8 cellular contexts compared by ENCODE assay signal in genomic region chr20:3174442-3175263, GRCh38. TPM values are rescaled to one million over a fixed set of nuclear protein-coding genes. Genes with fewer than 3 reads are reported as not detected.
DNase-seq lines count a peak whose midpoint lies in the region; ATAC-seq and TF ChIP-seq lines count a peak whose summit lies in the region.

No MANE protein-coding gene starts in this region.

- H3K9ac ChIP-seq in MM.1S (ENCODE audit: low read length) (no peak overlapping the region), mucosa of stomach (ENCODE audit: low read length) (peak overlapping the region; percentile 84)

- H2AFZ ChIP-seq in MM.1S (ENCODE audit: low read length): peak overlapping the region; percentile 99

- no peak for DNase-seq in CD4-positive, CD25-positive, alpha-beta regulatory T cell
- DNase-seq in MM.1S (no peak), caudate nucleus (lab: John Stamatoyannopoulos, UW) (peak in 7 of 61 donors; percentile 21 to 67 (median 39)), iPS-NIHi11 (ENCODE audit: low spot score) (no peak)
- DNase-seq in activated CD4-positive, CD25-positive, alpha-beta regulatory T cell treated with anti-CD3 and anti-CD28 coated beads, Interleukin-2, amount 50 U/mL, for 72 hours: no peak

- H3K36me3 Mint-ChIP-seq in CD4-positive, CD25-positive, alpha-beta regulatory T cell: no peaks in the 10 kb centered on the region

- peak overlapping the region; percentile 81 to 91 (median 84) for H3K4me3 Mint-ChIP-seq in CD4-positive, CD25-positive, alpha-beta regulatory T cell

- peaks cover 5% of the 10 kb centered on the region; the same call in 1 of the 2 replicates for H3F3A ChIP-seq in MM.1S (ENCODE audit: insufficient read depth, low read length)

- no peaks in the 10 kb centered on the region for H3K9me3 ChIP-seq in CD4-positive, CD25-positive, alpha-beta regulatory T cell (ENCODE audit: control insufficient read depth in 2 of 2, low read length in 2 of 2)
- H3K9me3 ChIP-seq in MM.1S (replicated peaks; ENCODE audit: insufficient read depth, low read length) (no peaks in the 10 kb centered on the region), mucosa of stomach (ENCODE audit: control insufficient read depth, low read length) (no peaks in the 10 kb centered on the region)

- H3K27ac Mint-ChIP-seq in CD4-positive, CD25-positive, alpha-beta regulatory T cell: peak overlapping the region in 2 of 3 donors; percentile 38 to 59

- peak overlapping the region; percentile 50 for H3K4me3 ChIP-seq in CD4-positive, CD25-positive, alpha-beta regulatory T cell (ENCODE audit: low read depth, low read length)
- H3K4me3 ChIP-seq in MM.1S (ENCODE audit: low read length): no peak overlapping the region
- H3K4me3 ChIP-seq in mucosa of stomach (ENCODE audit: low read length): peak overlapping the region; percentile 84

- no peak for TF ChIP-seq CTCF in MM.1S (IDR thresholded peaks at IDR 0.05; ENCODE audit: low read length)

- H3K4me2 ChIP-seq in MM.1S (ENCODE audit: low read depth, low read length): peak overlapping the region; percentile 100; the same call in 1 of the 2 replicates

- H3K27me3 Mint-ChIP-seq in CD4-positive, CD25-positive, alpha-beta regulatory T cell: peaks cover 44% of the 10 kb centered on the region

- peaks cover 2 to 17% (median 12%) of the 10 kb centered on the region in 4 donors for H3K4me1 Mint-ChIP-seq in CD4-positive, CD25-positive, alpha-beta regulatory T cell

- H3K27me3 ChIP-seq in CD4-positive, CD25-positive, alpha-beta regulatory T cell (ENCODE audit: control insufficient read depth, insufficient read depth, low read length): peaks cover 8% of the 10 kb centered on the region
- H3K27me3 ChIP-seq in MM.1S (replicated peaks; ENCODE audit: insufficient read depth, low read length): peaks cover 39% of the 10 kb centered on the region
- H3K27me3 ChIP-seq in mucosa of stomach (ENCODE audit: control insufficient read depth, insufficient read depth, low read length): peaks cover 4% of the 10 kb centered on the region

- H3K9me3 Mint-ChIP-seq in CD4-positive, CD25-positive, alpha-beta regulatory T cell: no peaks in the 10 kb centered on the region

- no peak for ATAC-seq in CD4-positive, CD25-positive, alpha-beta regulatory T cell (ENCODE audit: low read depth in 2 of 2)
- ATAC-seq in HG03045 (IDR thresholded peaks at IDR 0.05; ENCODE audit: unreplicated experiment) (no peak), GM21528 (IDR thresholded peaks at IDR 0.05; ENCODE audit: low FRiP score, unreplicated experiment) (no peak)

- no peaks in the 10 kb centered on the region for H3K36me3 ChIP-seq in CD4-positive, CD25-positive, alpha-beta regulatory T cell (ENCODE audit: control insufficient read depth, insufficient read depth, low read length)
- H3K36me3 ChIP-seq in MM.1S (replicated peaks; ENCODE audit: insufficient read depth, low read length): no peaks in the 10 kb centered on the region
- no peaks in the 10 kb centered on the region for H3K36me3 ChIP-seq in mucosa of stomach (ENCODE audit: control insufficient read depth, insufficient read depth, low read length)

- no peaks in the 10 kb centered on the region for H3K9me2 ChIP-seq in MM.1S (replicated peaks; ENCODE audit: insufficient read depth, low read length)

- peaks cover 18% of the 10 kb centered on the region for H3K4me1 ChIP-seq in CD4-positive, CD25-positive, alpha-beta regulatory T cell (ENCODE audit: control insufficient read depth, insufficient read depth, low read length, poor library complexity, severe bottlenecking)
- H3K4me1 ChIP-seq in MM.1S (ENCODE audit: low read length): no peaks in the 10 kb centered on the region
- H3K4me1 ChIP-seq in mucosa of stomach (ENCODE audit: control insufficient read depth, insufficient read depth, low read length): peaks cover 20% of the 10 kb centered on the region

- H3K79me2 ChIP-seq in MM.1S (ENCODE audit: low read length): no peaks in the 10 kb centered on the region

- no peaks in the 10 kb centered on the region for H4K20me1 ChIP-seq in MM.1S (ENCODE audit: insufficient read depth, low read length)

- no peak overlapping the region for H3K27ac ChIP-seq in CD4-positive, CD25-positive, alpha-beta regulatory T cell (ENCODE audit: insufficient read depth, low read length, poor library complexity, severe bottlenecking)
- no peak overlapping the region for H3K27ac ChIP-seq in MM.1S (ENCODE audit: low read length)
- peak overlapping the region; percentile 87 for H3K27ac ChIP-seq in caudate nucleus (ENCODE audit: low read depth, low read length)

RNA-seq across cellular contexts. Expression of gene LZTS3, which starts 1.3 kb away (rescaled TPM):
- total RNA-seq in CD4-positive, CD25-positive, alpha-beta regulatory T cell: 24.2 TPM
- polyA plus RNA-seq in CD4-positive, CD25-positive, alpha-beta regulatory T cell: 1 to 10 TPM; 1.0 to 2.3 (median 1.1) TPM

RNA-seq across cellular contexts. Expression of gene FASTKD5, which starts 15.0 kb away (rescaled TPM):
- 35.0 TPM for total RNA-seq in CD4-positive, CD25-positive, alpha-beta regulatory T cell
- polyA plus RNA-seq in CD4-positive, CD25-positive, alpha-beta regulatory T cell: 10 to 100 TPM; 17.4 to 31.1 (median 25.8) TPM

RNA-seq across cellular contexts. Expression of gene UBOX5, which starts 15.0 kb away (rescaled TPM):
- total RNA-seq in CD4-positive, CD25-positive, alpha-beta regulatory T cell: 9.3 TPM
- polyA plus RNA-seq in CD4-positive, CD25-positive, alpha-beta regulatory T cell: 1 to 10 TPM; 5.3 to 7.7 (median 6.8) TPM

RNA-seq across cellular contexts. Expression of gene DDRGK1, which starts 29.8 kb away (rescaled TPM):
- total RNA-seq in CD4-positive, CD25-positive, alpha-beta regulatory T cell: 39.2 TPM
- 10 to 100 TPM; 44.7 to 53.8 (median 49.5) TPM for polyA plus RNA-seq in CD4-positive, CD25-positive, alpha-beta regulatory T cell

RNA-seq across cellular contexts. Expression of gene ITPA, which starts 34.6 kb away (rescaled TPM):
- total RNA-seq in CD4-positive, CD25-positive, alpha-beta regulatory T cell: 51.1 TPM
- polyA plus RNA-seq in CD4-positive, CD25-positive, alpha-beta regulatory T cell: 10 to 100 TPM; 56.6 to 97.1 (median 88.5) TPM
